ENCODE assay signal across 24 cellular contexts in genomic region chr22:46359362-46359761, GRCh38.
"Had no signal": no experiment of that assay in that cellular context is flagged by ENCODE, and none has a peak within 500 bp of the region (broad histone marks: within the 10 kb centered on the region; RNA-seq: fewer than 3 reads in every experiment).

No MANE protein-coding gene starts in this region.

- H3K27ac Mint-ChIP-seq: activated CD8-positive, alpha-beta T cell treated with anti-CD3 and anti-CD28 coated beads for 36 hours; activated T-cell treated with anti-CD3 and anti-CD28 coated beads, Interleukin-2, amount 50 U/mL, for 72 hours; T-helper 1 cell treated with Interleukin-12 subunit alpha and Interleukin-12 subunit beta and Interleukin-4 antibody, amounts not matched to agents 30 μg/mL and 1 μg/mL, for 36 hours had no signal

- H3K9me3 ChIP-seq: body of pancreas, MG63, SJSA1 had no signal

- ATAC-seq: activated CD4-positive, CD25-positive, alpha-beta regulatory T cell treated with anti-CD3 and anti-CD28 coated beads, Interleukin-2, amount 50 U/mL, for 24 hours; activated CD8-positive, alpha-beta T cell treated with anti-CD3 and anti-CD28 coated beads for 36 hours; activated T-cell treated with anti-CD3 and anti-CD28 coated beads, Interleukin-2, amount 50 U/mL, for 72 hours; body of pancreas; SK-N-SH treated with all-trans-retinoic acid at 6 μM for 48 hours had no signal

- H3K9me3 Mint-ChIP-seq: activated naive CD4-positive, alpha-beta T cell treated with anti-CD3 and anti-CD28 coated beads, Interleukin-2, amount 50 U/mL, for 24 hours; activated T-cell treated with anti-CD3 and anti-CD28 coated beads, Interleukin-2, amount 50 U/mL, for 72 hours; T-helper 1 cell treated with Interleukin-12 subunit alpha and Interleukin-12 subunit beta and Interleukin-4 antibody, amounts not matched to agents 30 μg/mL and 1 μg/mL, for 36 hours had no signal

- H3K27me3 Mint-ChIP-seq: activated CD8-positive, alpha-beta T cell treated with anti-CD3 and anti-CD28 coated beads for 36 hours; activated naive CD4-positive, alpha-beta T cell treated with anti-CD3 and anti-CD28 coated beads, Interleukin-2, amount 50 U/mL, for 24 hours had no signal

- H3K4me3 ChIP-seq: ascending aorta, body of pancreas, MG63, SJSA1 had no signal

- H3K27ac ChIP-seq: ascending aorta, body of pancreas, SJSA1 had no signal

- H3K4me3 Mint-ChIP-seq: activated CD8-positive, alpha-beta T cell treated with anti-CD3 and anti-CD28 coated beads for 36 hours; activated naive CD4-positive, alpha-beta T cell treated with anti-CD3 and anti-CD28 coated beads, Interleukin-2, amount 50 U/mL, for 24 hours; activated T-cell treated with anti-CD3 and anti-CD28 coated beads, Interleukin-2, amount 50 U/mL, for 72 hours; T-helper 1 cell treated with Interleukin-12 subunit alpha and Interleukin-12 subunit beta and Interleukin-4 antibody, amounts not matched to agents 30 μg/mL and 1 μg/mL, for 36 hours had no signal

- H3K27me3 ChIP-seq: ascending aorta, body of pancreas, MG63, SJSA1 had no signal

- H3K4me1 ChIP-seq: ascending aorta, SJSA1 had no signal

- DNase-seq: activated CD4-positive, alpha-beta T cell treated with anti-CD3 and anti-CD28 coated beads for 4 hours; activated CD8-positive, alpha-beta memory T cell treated with anti-CD3 and anti-CD28 coated beads, Interleukin-2, amount 50 U/mL, for 4 hours; activated CD8-positive, alpha-beta T cell treated with anti-CD3 and anti-CD28 coated beads for 36 hours; activated T-cell treated with anti-CD3 and anti-CD28 coated beads, Interleukin-2, amount 50 U/mL, for 72 hours; MG63; MV-4-11; NCI-H1092 treated with DMSO at 0.1 percent for 48 hours; NCI-H1417 treated with DMSO at 0.1 percent for 48 hours; NCI-H1694; NCI-H2029; NCI-H2107; NCI-H2171 treated with DMSO at 0.1 percent for 48 hours; NCI-H226; NCI-H526 treated with DMSO at 0.1 percent for 48 hours; NCI-H82; SHP77; SW 1271 had no signal
